In the genomic region with DNA sequence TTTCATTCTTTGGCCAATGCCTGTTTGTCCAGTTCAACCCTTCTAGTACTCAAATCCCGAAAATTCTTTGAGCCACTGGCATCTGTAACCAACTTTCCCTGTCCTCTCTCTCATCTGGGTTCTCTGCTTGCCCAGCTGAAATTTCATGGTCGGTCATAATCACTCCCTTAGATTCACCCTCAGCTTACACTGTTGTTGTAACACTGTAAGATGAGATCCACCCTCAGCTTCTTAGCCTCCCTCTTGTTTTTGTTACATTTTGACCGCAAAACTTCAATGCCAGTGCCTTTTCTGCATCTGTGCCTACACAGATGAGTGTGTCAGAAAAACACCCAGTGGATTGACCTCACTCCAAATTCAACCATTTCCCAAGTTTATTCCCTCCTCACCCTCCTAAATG, we compare ENCODE assay signal across 22 cellular contexts.
A peak's percentile ranks its signal among the peaks of the same experiment; 100 is the strongest.
DNase-seq lines count a peak whose midpoint lies in the region; ATAC-seq and TF ChIP-seq lines count a peak whose summit lies in the region.
"Had no signal": no experiment of that assay in that cellular context is flagged by ENCODE, and none has a peak within 500 bp of the region (broad histone marks: within the 10 kb centered on the region; RNA-seq: fewer than 3 reads in every experiment).

No MANE protein-coding gene starts in this region.

- H3K4me2 ChIP-seq in neuronal stem cell (ENCODE audit: insufficient read depth, low read length, poor library complexity, severe bottlenecking) = no peak overlapping the region
- H3K4me2 ChIP-seq: A549; BLaER1 treated with 17β-estradiol and CSF1 and Interleukin-3, amounts not matched to agents 10 nM and 100 nM had no signal

- no peak overlapping the region for H2BK120ac ChIP-seq in neuronal stem cell (ENCODE audit: low read depth, low read length)

- H3K4me1 ChIP-seq in neuronal stem cell (ENCODE audit: control insufficient read depth in 2 of 2, insufficient read depth in 1 of 2, low read depth in 1 of 2, low read length in 2 of 2) (no peaks in the 10 kb centered on the region), gastroesophageal sphincter (no peaks in the 10 kb centered on the region)
- H3K4me1 ChIP-seq: A549; BLaER1 treated with 17β-estradiol and CSF1 and Interleukin-3, amounts not matched to agents 10 nM and 100 nM had no signal

- peak overlapping the region; percentile 6 for H2AK5ac ChIP-seq in neuronal stem cell (ENCODE audit: low read depth, low read length)

- H3K9me3 ChIP-seq in neuronal stem cell (replicated peaks in 1 of 2; ENCODE audit: control insufficient read depth in 2 of 2, insufficient read depth in 1 of 2, low read depth in 1 of 2, low read length in 2 of 2) = no peaks in the 10 kb centered on the region
- H3K9me3 ChIP-seq in gastroesophageal sphincter = no peaks in the 10 kb centered on the region
- H3K9me3 ChIP-seq: A549 had no signal

- no peak overlapping the region for H3K18ac ChIP-seq in neuronal stem cell (ENCODE audit: low read length)

- no peak overlapping the region for H2BK12ac ChIP-seq in neuronal stem cell (ENCODE audit: low read length)

- no peak overlapping the region for H4K8ac ChIP-seq in neuronal stem cell (ENCODE audit: low read depth, low read length)

- peaks cover 0 to 13% (median 3%) of the 10 kb centered on the region in 3 experiments for H3K27me3 ChIP-seq in neuronal stem cell (ENCODE audit: control insufficient read depth in 3 of 3, insufficient read depth in 3 of 3, low read depth in 1 of 3, low read length in 3 of 3)
- no peaks in the 10 kb centered on the region for H3K27me3 ChIP-seq in gastroesophageal sphincter

- no peak overlapping the region for H3K14ac ChIP-seq in neuronal stem cell (ENCODE audit: low read length)

- no peaks in the 10 kb centered on the region for H3K79me1 ChIP-seq in neuronal stem cell (ENCODE audit: low read depth, low read length)

- H3K27ac ChIP-seq in neuronal stem cell (replicated peaks; ENCODE audit: low read length) (no peak overlapping the region), gastroesophageal sphincter (no peak overlapping the region), substantia nigra (ENCODE audit: low read depth, low read length, poor library complexity, severe bottlenecking) (no peak overlapping the region)
- H3K27ac ChIP-seq: 22Rv1; A549; BLaER1 treated with 17β-estradiol and CSF1 and Interleukin-3, amounts not matched to agents 10 nM and 100 nM; C4-2B had no signal

- TF ChIP-seq EP300 in gastroesophageal sphincter (IDR thresholded peaks at IDR 0.05) = no peak

- no peak overlapping the region for H4K91ac ChIP-seq in neuronal stem cell (ENCODE audit: low read depth, low read length, poor library complexity)

- no peak overlapping the region for H3K9ac ChIP-seq in neuronal stem cell (ENCODE audit: low read depth, low read length, poor library complexity)
- H3K9ac ChIP-seq: BLaER1 treated with 17β-estradiol and CSF1 and Interleukin-3, amounts not matched to agents 10 nM and 100 nM had no signal

- no CpG with 5 or more reads among the region's 3 CpGs for WGBS in neuronal stem cell (ENCODE audit: extremely low coverage in 2 of 2, insufficient read length in 2 of 2, insufficient replicate concordance in 1 of 2), 2 donors
- WGBS in gastroesophageal sphincter (ENCODE audit: low coverage in 1 of 2), 2 donors = 80 to 88% methylated on average over 2 to 3 of the region's 3 CpGs

- no peak overlapping the region for H3K4ac ChIP-seq in neuronal stem cell (ENCODE audit: low read length)

- peak; percentile 23 for DNase-seq in LHCN-M2 (ENCODE audit: low read depth)
- peak; percentile 69 for DNase-seq in left kidney (ENCODE audit: low read depth, low spot score)
- no peak for DNase-seq in neuronal stem cell (ENCODE audit: low spot score)
- no peak for DNase-seq in substantia nigra (lab: John Stamatoyannopoulos, UW)
- DNase-seq: AML-193; CD4-positive, alpha-beta T cell; CD8-positive, alpha-beta memory T cell; COR-L47; DMS 273 treated with DMSO at 0.1 percent for 48 hours; DMS153; DMS53; DMS79; DND-41; EL; GDM1 had no signal

- no peak for TF ChIP-seq CTCF in gastroesophageal sphincter (IDR thresholded peaks at IDR 0.05)

- H2BK15ac ChIP-seq in neuronal stem cell (ENCODE audit: low read length) = no peak overlapping the region

- H3K36me3 ChIP-seq in neuronal stem cell (replicated peaks in 1 of 2; ENCODE audit: control insufficient read depth in 2 of 2, insufficient read depth in 2 of 2, low read length in 2 of 2) (no peaks in the 10 kb centered on the region), gastroesophageal sphincter (no peaks in the 10 kb centered on the region)
- H3K36me3 ChIP-seq: BLaER1 treated with 17β-estradiol and CSF1 and Interleukin-3, amounts not matched to agents 10 nM and 100 nM had no signal

- H3K23ac ChIP-seq in neuronal stem cell (ENCODE audit: low read depth, low read length, poor library complexity) = no peak overlapping the region

- TF ChIP-seq POLR2A in gastroesophageal sphincter (IDR thresholded peaks at IDR 0.05) = no peak

- ATAC-seq in HG03025 (IDR thresholded peaks at IDR 0.05; ENCODE audit: low FRiP score, unreplicated experiment) (no peak), gastroesophageal sphincter (no peak)
- ATAC-seq: A549, GM12878 had no signal

- H2AFZ ChIP-seq in neuronal stem cell (ENCODE audit: low read length) = no peak overlapping the region

- H3K4me3 ChIP-seq in neuronal stem cell (ENCODE audit: low read length in 2 of 2) (no peak overlapping the region), gastroesophageal sphincter (no peak overlapping the region)
- H3K4me3 ChIP-seq: A549; BLaER1 treated with 17β-estradiol and CSF1 and Interleukin-3, amounts not matched to agents 10 nM and 100 nM; GM12878 had no signal

- no peak overlapping the region for H2BK5ac ChIP-seq in neuronal stem cell (ENCODE audit: low read length)

Comparison
In these comparisons a context has a peak if more than half of its experiments do, and no peak if none do; other contexts are left out.
1. DNase-seq: peak in LHCN-M2 (single experiment) and left kidney (single experiment); none in neuronal stem cell (single experiment) and substantia nigra (0 of 49).